In genomic region chr11:58675344-58676155, GRCh38 we compare ENCODE assay signal across 8 cellular contexts. TPM values are rescaled to one million over a fixed set of nuclear protein-coding genes. Genes with fewer than 3 reads are reported as not detected.
A peak's percentile ranks its signal among the peaks of the same experiment; 100 is the strongest.
DNase-seq lines count a peak whose midpoint lies in the region; ATAC-seq, FAIRE-seq and TF ChIP-seq lines count a peak whose summit lies in the region.

No MANE protein-coding gene starts in this region.

- FAIRE-seq in D721Med (lab: Jason Lieb, UNC), result no peak

- no peak for TF ChIP-seq EP300 in ovary (IDR thresholded peaks at IDR 0.05)

- H3K9me3 ChIP-seq in ovary, result no peaks in the 10 kb centered on the region
- H3K9me3 ChIP-seq in tibial artery, result no peaks in the 10 kb centered on the region

- H3K4me1 ChIP-seq in ovary (ENCODE audit: insufficient read depth) (no peaks in the 10 kb centered on the region), tibial artery (no peaks in the 10 kb centered on the region)

- peak; percentile 20 for DNase-seq in D721Med (ENCODE audit: insufficient read length, low spot score)
- peak; percentile 61 for DNase-seq in RKO (ENCODE audit: low spot score)
- peak; percentile 58 to 61 for DNase-seq in activated T-helper 1 cell treated with anti-CD3 and anti-CD28 coated beads, Interleukin-2, amount 50 U/mL, for 16 hours (ENCODE audit: low read depth in 1 of 2, low spot score in 1 of 2)
- DNase-seq in foreskin melanocyte, result peak; percentile 49
- DNase-seq in ovary, result peak; percentile 66 to 85 (median 78)
- peak; percentile 69 to 77 for DNase-seq in tibial artery

- TF ChIP-seq POLR2A in ovary (IDR thresholded peaks at IDR 0.05), result no peak

- 36 to 40% (median 37%) methylated on average over 13 of the region's 13 CpGs for WGBS in ovary, 3 donors

- ATAC-seq in GM19395 (IDR thresholded peaks at IDR 0.05; ENCODE audit: unreplicated experiment) (peak; percentile 92), HG03521 (IDR thresholded peaks at IDR 0.05; ENCODE audit: unreplicated experiment) (peak; percentile 71)

- H3K27me3 ChIP-seq in ovary (no peaks in the 10 kb centered on the region), tibial artery (peaks cover 0 to 19% of the 10 kb centered on the region in 2 donors)

- peak; percentile 93 for TF ChIP-seq CTCF in D721Med (IDR thresholded peaks at IDR 0.05; ENCODE audit: insufficient read depth, missing control alignments)
- TF ChIP-seq CTCF in ovary (IDR thresholded peaks at IDR 0.05), result peak; percentile 57 to 66 (median 62)
- TF ChIP-seq CTCF in tibial artery (IDR thresholded peaks at IDR 0.05), result peak; percentile 74 to 93

- no peaks in the 10 kb centered on the region for H3K36me3 ChIP-seq in ovary
- H3K36me3 ChIP-seq in tibial artery, result no peaks in the 10 kb centered on the region

- H3K4me3 ChIP-seq in ovary (no peak overlapping the region), tibial artery (no peak overlapping the region)

- H3K27ac ChIP-seq in ovary (no peak overlapping the region), tibial artery (no peak overlapping the region)

- intact Hi-C loops in ovary (cut with DNase I) (no loop called here), tibial artery (cut with DNase I; ENCODE audit: low total_unique reads) (loop anchor here (10.0 kb wide), 1 partner anchor 101 kb away; the partner anchor contains the start of genes LPXN and ZFP91)

RNA-seq across cellular contexts. Expression of gene CNTF, which starts 53.1 kb away (rescaled TPM):
- total RNA-seq in ovary, result 1 to 10 TPM in 2 of 7 donors, under 1 TPM in 5; 0.33 to 1.1 (median 0.87) TPM
- 1 to 10 TPM in 1 of 2 donors, under 1 TPM in 1; 0.22 to 2.0 TPM for polyA plus RNA-seq in ovary

RNA-seq across cellular contexts. Expression of gene GLYAT, which starts 56.2 kb away (rescaled TPM):
- under 1 TPM in 1 of 7 donors, not detected in 6; 0.18 TPM for total RNA-seq in ovary
- not detected for polyA plus RNA-seq in ovary

Comparison
In these comparisons a context has a peak if more than half of its experiments do, and no peak if none do; other contexts are left out.
1. DNase-seq: peak in every context shown above with its lines; median percentile 78 in ovary; 73 in tibial artery; 61 in RKO; 60 in activated T-helper 1 cell treated with anti-CD3 and anti-CD28 coated beads, Interleukin-2, amount 50 U/mL, for 16 hours; 49 in foreskin melanocyte; 20 in D721Med.